In the genomic region with DNA sequence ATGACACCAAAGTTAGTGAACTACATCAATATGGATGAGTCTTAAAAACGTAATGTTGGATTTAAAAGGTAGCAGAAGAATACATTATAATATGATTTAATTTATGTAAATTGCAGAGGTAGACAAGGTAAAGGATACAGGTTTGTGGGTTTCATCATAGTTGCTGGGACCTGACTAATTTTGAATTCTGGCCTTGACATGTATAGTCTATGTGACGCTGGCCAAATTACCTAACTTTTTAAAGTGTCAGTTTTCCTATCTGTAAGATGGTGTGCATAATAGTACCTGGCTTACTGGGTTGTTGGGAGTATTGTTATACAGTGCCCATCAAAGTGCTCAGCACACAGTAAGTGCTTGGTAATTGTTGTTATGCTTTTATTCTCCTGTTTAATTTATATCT, we compare ENCODE assay signal across 16 cellular contexts. TPM values are rescaled to one million over a fixed set of nuclear protein-coding genes. Genes with fewer than 3 reads are reported as not detected.
DNase-seq lines count a peak whose midpoint lies in the region; ATAC-seq and TF ChIP-seq lines count a peak whose summit lies in the region.
"Had no signal": no experiment of that assay in that cellular context is flagged by ENCODE, and none has a peak within 500 bp of the region (broad histone marks: within the 10 kb centered on the region; RNA-seq: fewer than 3 reads in every experiment).

No MANE protein-coding gene starts in this region.

- no peaks in the 10 kb centered on the region for H3K9me3 Mint-ChIP-seq in CD4-positive, CD25-positive, alpha-beta regulatory T cell
- H3K9me3 Mint-ChIP-seq in Caco-2 (ENCODE audit: unreplicated experiment), result no peaks in the 10 kb centered on the region
- H3K9me3 Mint-ChIP-seq: activated CD4-positive, alpha-beta memory T cell treated with anti-CD3 and anti-CD28 coated beads for 36 hours; activated naive CD4-positive, alpha-beta T cell treated with anti-CD3 and anti-CD28 coated beads, Interleukin-2, amount 10 ng/mL, durations not matched to agents 7 days and 5 days had no signal

- no peaks in the 10 kb centered on the region for H3K9me2 ChIP-seq in MM.1S (replicated peaks; ENCODE audit: insufficient read depth, low read length)

- no peaks in the 10 kb centered on the region for H3K9me3 ChIP-seq in CD4-positive, CD25-positive, alpha-beta regulatory T cell (ENCODE audit: control insufficient read depth in 2 of 2, low read length in 2 of 2)
- no peaks in the 10 kb centered on the region for H3K9me3 ChIP-seq in MM.1S (replicated peaks; ENCODE audit: insufficient read depth, low read length)
- no peaks in the 10 kb centered on the region for H3K9me3 ChIP-seq in mammary epithelial cell (replicated peaks; ENCODE audit: insufficient read depth, low read length)
- no peaks in the 10 kb centered on the region for H3K9me3 ChIP-seq in neutrophil
- no peaks in the 10 kb centered on the region for H3K9me3 ChIP-seq in Caco-2
- no peaks in the 10 kb centered on the region for H3K9me3 ChIP-seq in sigmoid colon
- H3K9me3 ChIP-seq: ascending aorta had no signal

- CTCF ChIA-PET in mammary epithelial cell (lab: Charles Lee; ENCODE audit: low non-redundant PET) (no interaction called here), Caco-2 (lab: Charles Lee) (no interaction called here)

- H3K4me1 Mint-ChIP-seq in CD4-positive, CD25-positive, alpha-beta regulatory T cell, result peaks cover under 1 to 32% (median 14%) of the 10 kb centered on the region in 4 donors
- no peaks in the 10 kb centered on the region for H3K4me1 Mint-ChIP-seq in Caco-2 (ENCODE audit: low read depth, unreplicated experiment)

- POLR2A ChIA-PET in Caco-2 (lab: Charles Lee), result no interaction called here

- BruUV-seq in mammary epithelial cell (replicated peaks; lab: Mats Ljungman, UMichigan) (no TSS peak), Caco-2 (replicated peaks; lab: Mats Ljungman, UMichigan) (no TSS peak)

- no peak for ATAC-seq in CD4-positive, CD25-positive, alpha-beta regulatory T cell (ENCODE audit: low read depth in 2 of 2)
- ATAC-seq in GM18909 (IDR thresholded peaks at IDR 0.05; ENCODE audit: poor library complexity, unreplicated experiment), result no peak

- H3K9ac ChIP-seq in MM.1S (ENCODE audit: low read length) (no peak overlapping the region), mammary epithelial cell (ENCODE audit: insufficient read depth, low read length) (no peak overlapping the region)

- no peak overlapping the region for H3K27ac Mint-ChIP-seq in CD4-positive, CD25-positive, alpha-beta regulatory T cell
- H3K27ac Mint-ChIP-seq in Caco-2 (ENCODE audit: unreplicated experiment), result no peak overlapping the region
- H3K27ac Mint-ChIP-seq: activated CD4-positive, alpha-beta memory T cell treated with anti-CD3 and anti-CD28 coated beads for 36 hours; activated naive CD4-positive, alpha-beta T cell treated with anti-CD3 and anti-CD28 coated beads, Interleukin-2, amount 10 ng/mL, durations not matched to agents 7 days and 5 days had no signal

- dilution Hi-C loops in mammary epithelial cell (cut with HindIII; ENCODE audit: low sequenced_read_pairs), result loop anchor here (25.0 kb wide), 1 partner anchor 379 kb away; a partner anchor contains a TSS

- in situ Hi-C loops in mammary epithelial cell (cut with MboI; ENCODE audit: low sequenced_read_pairs in 2 of 2), result no loop called here

- H2AFZ ChIP-seq in MM.1S (ENCODE audit: low read length) (no peak overlapping the region), mammary epithelial cell (ENCODE audit: low read depth, low read length) (no peak overlapping the region)

- no peak overlapping the region for H3K4me3 Mint-ChIP-seq in CD4-positive, CD25-positive, alpha-beta regulatory T cell
- no peak overlapping the region for H3K4me3 Mint-ChIP-seq in Caco-2 (ENCODE audit: unreplicated experiment)
- H3K4me3 Mint-ChIP-seq: activated CD4-positive, alpha-beta memory T cell treated with anti-CD3 and anti-CD28 coated beads for 36 hours; activated naive CD4-positive, alpha-beta T cell treated with anti-CD3 and anti-CD28 coated beads, Interleukin-2, amount 10 ng/mL, durations not matched to agents 7 days and 5 days had no signal

- TF ChIP-seq CTCF in MM.1S (IDR thresholded peaks at IDR 0.05; ENCODE audit: low read length) (no peak), mammary epithelial cell (conservative IDR thresholded peaks at IDR 0.05 in 1 of 2, IDR thresholded peaks at IDR 0.05 in 1 of 2; ENCODE audit: extremely low read depth in 1 of 2, insufficient read depth in 1 of 2, low read depth in 1 of 2, low read length in 2 of 2) (no peak), neutrophil (IDR thresholded peaks at IDR 0.05) (no peak), Caco-2 (IDR thresholded peaks at IDR 0.05; ENCODE audit: insufficient read depth in 1 of 2, low read depth in 1 of 2, low read length in 1 of 2, severe bottlenecking in 1 of 2, unreplicated experiment in 1 of 2) (no peak), sigmoid colon (IDR thresholded peaks at IDR 0.05) (no peak)

- H3K79me2 ChIP-seq in MM.1S (ENCODE audit: low read length) (no peaks in the 10 kb centered on the region), mammary epithelial cell (ENCODE audit: insufficient read depth, low read length) (peaks cover 74% of the 10 kb centered on the region)

- no peaks in the 10 kb centered on the region for H3K36me3 ChIP-seq in CD4-positive, CD25-positive, alpha-beta regulatory T cell (ENCODE audit: control insufficient read depth, insufficient read depth, low read length)
- H3K36me3 ChIP-seq in MM.1S (replicated peaks; ENCODE audit: insufficient read depth, low read length), result no peaks in the 10 kb centered on the region
- H3K36me3 ChIP-seq in mammary epithelial cell (ENCODE audit: insufficient read depth, low read length), result no peaks in the 10 kb centered on the region
- no peaks in the 10 kb centered on the region for H3K36me3 ChIP-seq in neutrophil
- no peaks in the 10 kb centered on the region for H3K36me3 ChIP-seq in Caco-2 (ENCODE audit: control insufficient read depth, insufficient read depth, low read length)
- no peaks in the 10 kb centered on the region for H3K36me3 ChIP-seq in sigmoid colon
- H3K36me3 ChIP-seq: ascending aorta had no signal

- H3K27me3 ChIP-seq in CD4-positive, CD25-positive, alpha-beta regulatory T cell (ENCODE audit: control insufficient read depth, insufficient read depth, low read length), result no peaks in the 10 kb centered on the region
- H3K27me3 ChIP-seq in MM.1S (replicated peaks; ENCODE audit: insufficient read depth, low read length) (no peaks in the 10 kb centered on the region), mammary epithelial cell (ENCODE audit: insufficient read depth, low read length) (no peaks in the 10 kb centered on the region), neutrophil (no peaks in the 10 kb centered on the region), Caco-2 (replicated peaks; ENCODE audit: control insufficient read depth, insufficient read depth, low read length) (no peaks in the 10 kb centered on the region), sigmoid colon (no peaks in the 10 kb centered on the region)
- H3K27me3 ChIP-seq: ascending aorta had no signal

- 88% methylated on average over 2 of the region's 2 CpGs for WGBS in mammary epithelial cell (ENCODE audit: low coverage, missing lambda C conversion rate)
- WGBS in sigmoid colon, 2 donors, result 84 to 95% methylated on average over 2 of the region's 2 CpGs

- H3K4me3 ChIP-seq in CD4-positive, CD25-positive, alpha-beta regulatory T cell (ENCODE audit: low read depth, low read length), result peak overlapping the region; percentile 69
- H3K4me3 ChIP-seq in MM.1S (ENCODE audit: low read length), result no peak overlapping the region
- no peak overlapping the region for H3K4me3 ChIP-seq in mammary epithelial cell (replicated peaks in 1 of 3; ENCODE audit: insufficient read depth in 1 of 3, low read depth in 2 of 3, low read length in 3 of 3)
- no peak overlapping the region for H3K4me3 ChIP-seq in neutrophil (ENCODE audit: low read depth in 1 of 2, low read length in 1 of 2)
- no peak overlapping the region for H3K4me3 ChIP-seq in Caco-2 (ENCODE audit: low read depth, low read length)
- H3K4me3 ChIP-seq in sigmoid colon, result no peak overlapping the region
- H3K4me3 ChIP-seq: ascending aorta had no signal

- no peak for DNase-seq in CD4-positive, CD25-positive, alpha-beta regulatory T cell
- DNase-seq in MM.1S (no peak), mammary epithelial cell (peak; percentile 22), Caco-2 (no peak), sigmoid colon (no peak), NCI-H526 (lab: John Stamatoyannopoulos, UW) (no peak)
- DNase-seq: activated CD4-positive, alpha-beta memory T cell treated with anti-CD3 and anti-CD28 coated beads for 36 hours; activated naive CD4-positive, alpha-beta T cell treated with anti-CD3 and anti-CD28 coated beads, Interleukin-2, amount 10 ng/mL, durations not matched to agents 7 days and 5 days; activated T-cell treated with anti-CD3 and anti-CD28 coated beads, Interleukin-2, amount 50 U/mL, for 1 hour; H7; NCI-H1694 treated with DMSO at 0.1 percent for 48 hours; NCI-H446; SHP77 had no signal

- H4K20me1 ChIP-seq in MM.1S (ENCODE audit: insufficient read depth, low read length) (no peaks in the 10 kb centered on the region), mammary epithelial cell (ENCODE audit: insufficient read depth, low read length) (no peaks in the 10 kb centered on the region)

- H3K27me3 Mint-ChIP-seq in CD4-positive, CD25-positive, alpha-beta regulatory T cell, result no peaks in the 10 kb centered on the region
- H3K27me3 Mint-ChIP-seq in Caco-2 (ENCODE audit: insufficient read depth, unreplicated experiment), result no peaks in the 10 kb centered on the region
- H3K27me3 Mint-ChIP-seq: activated CD4-positive, alpha-beta memory T cell treated with anti-CD3 and anti-CD28 coated beads for 36 hours; activated naive CD4-positive, alpha-beta T cell treated with anti-CD3 and anti-CD28 coated beads, Interleukin-2, amount 10 ng/mL, durations not matched to agents 7 days and 5 days had no signal

- H3K4me2 ChIP-seq in MM.1S (ENCODE audit: low read depth, low read length) (peak overlapping the region; percentile 36; the same call in 1 of the 2 replicates), mammary epithelial cell (ENCODE audit: insufficient read depth, low read depth, low read length) (no peak overlapping the region)

- H3K36me3 Mint-ChIP-seq in CD4-positive, CD25-positive, alpha-beta regulatory T cell, result no peaks in the 10 kb centered on the region
- H3K36me3 Mint-ChIP-seq in Caco-2 (ENCODE audit: insufficient read depth, unreplicated experiment), result no peaks in the 10 kb centered on the region
- H3K36me3 Mint-ChIP-seq: activated CD4-positive, alpha-beta memory T cell treated with anti-CD3 and anti-CD28 coated beads for 36 hours had no signal

- peak overlapping the region; percentile 52 for H3K27ac ChIP-seq in CD4-positive, CD25-positive, alpha-beta regulatory T cell (ENCODE audit: insufficient read depth, low read length, poor library complexity, severe bottlenecking)
- H3K27ac ChIP-seq in MM.1S (ENCODE audit: low read length), result peak overlapping the region; percentile 46; the same call in 1 of the 2 replicates
- H3K27ac ChIP-seq in mammary epithelial cell (ENCODE audit: insufficient read depth, low read depth, low read length), result peak overlapping the region; percentile 52
- peak overlapping the region; percentile 91 for H3K27ac ChIP-seq in neutrophil
- H3K27ac ChIP-seq in sigmoid colon, result peak overlapping the region in 2 of 4 donors; percentile 55 to 67

- intact Hi-C loops in mammary epithelial cell (cut with micrococcal nuclease) (no loop called here), Caco-2 (cut with micrococcal nuclease; ENCODE audit: unreplicated experiment) (no loop called here), sigmoid colon (cut with DNase I) (no loop called here)

- no peaks in the 10 kb centered on the region for H3F3A ChIP-seq in MM.1S (ENCODE audit: insufficient read depth, low read length)

- no peak for TF ChIP-seq POLR2A in sigmoid colon (IDR thresholded peaks at IDR 0.05)

- no peak for TF ChIP-seq EP300 in sigmoid colon (IDR thresholded peaks at IDR 0.05)

- peaks cover 22% of the 10 kb centered on the region for H3K4me1 ChIP-seq in CD4-positive, CD25-positive, alpha-beta regulatory T cell (ENCODE audit: control insufficient read depth, insufficient read depth, low read length, poor library complexity, severe bottlenecking)
- peaks cover 6% of the 10 kb centered on the region for H3K4me1 ChIP-seq in MM.1S (ENCODE audit: low read length)
- H3K4me1 ChIP-seq in mammary epithelial cell (ENCODE audit: insufficient read depth, low read length), result peaks cover 17% of the 10 kb centered on the region
- H3K4me1 ChIP-seq in neutrophil (ENCODE audit: control insufficient read depth in 1 of 2, insufficient read depth in 1 of 2, low read depth in 1 of 2, low read length in 1 of 2), result peaks cover 28 to 38% of the 10 kb centered on the region in 2 experiments
- H3K4me1 ChIP-seq in Caco-2, result no peaks in the 10 kb centered on the region
- peaks cover 0 to 56% (median 45%) of the 10 kb centered on the region in 4 donors for H3K4me1 ChIP-seq in sigmoid colon
- H3K4me1 ChIP-seq: ascending aorta had no signal

RNA-seq across cellular contexts. Expression of a gene that starts 34.5 kb away (rescaled TPM):
- total RNA-seq in CD4-positive, CD25-positive, alpha-beta regulatory T cell, result 22.7 TPM
- 10 to 100 TPM; 18.8 to 49.6 (median 29.2) TPM for polyA plus RNA-seq in CD4-positive, CD25-positive, alpha-beta regulatory T cell
- total RNA-seq in mammary epithelial cell, result 10 to 100 TPM; 51.5 to 61.2 TPM
- 52.5 TPM for polyA plus RNA-seq in mammary epithelial cell
- polyA minus RNA-seq in mammary epithelial cell, result 77.7 TPM
- total RNA-seq in Caco-2 (2022), result 53.6 and 57.4 TPM in 2 replicates
- total RNA-seq in sigmoid colon, result 10 to 100 TPM; 25.8 to 33.9 (median 30.0) TPM
- 10 to 100 TPM; 21.5 to 33.2 (median 22.2) TPM for polyA plus RNA-seq in sigmoid colon
